ENCODE assay signal across 1 cellular context in genomic region chr7:101218236-101219130, GRCh38.
TF ChIP-seq lines count a peak whose summit lies in the region.

No MANE protein-coding gene starts in this region.

TF ChIP-seq in IMR-90, 13 proteins besides CTCF, POLR2A, EP300 and RAD21:
- TF ChIP-seq BHLHE40 (IDR thresholded peaks at IDR 0.05; ENCODE audit: low read depth, low read length): peak; percentile 28; the same call in 1 of the 2 replicates
- TF ChIP-seq, protein P1, sequence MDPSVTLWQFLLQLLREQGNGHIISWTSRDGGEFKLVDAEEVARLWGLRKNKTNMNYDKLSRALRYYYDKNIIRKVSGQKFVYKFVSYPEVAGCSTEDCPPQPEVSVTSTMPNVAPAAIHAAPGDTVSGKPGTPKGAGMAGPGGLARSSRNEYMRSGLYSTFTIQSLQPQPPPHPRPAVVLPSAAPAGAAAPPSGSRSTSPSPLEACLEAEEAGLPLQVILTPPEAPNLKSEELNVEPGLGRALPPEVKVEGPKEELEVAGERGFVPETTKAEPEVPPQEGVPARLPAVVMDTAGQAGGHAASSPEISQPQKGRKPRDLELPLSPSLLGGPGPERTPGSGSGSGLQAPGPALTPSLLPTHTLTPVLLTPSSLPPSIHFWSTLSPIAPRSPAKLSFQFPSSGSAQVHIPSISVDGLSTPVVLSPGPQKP (IDR thresholded peaks at IDR 0.05; ENCODE audit: borderline replicate concordance, low read depth, low read length): no peak
- peak; percentile 30; the same call in 1 of the 2 replicates for TF ChIP-seq MXI1 (IDR thresholded peaks at IDR 0.05; ENCODE audit: borderline replicate concordance, low read depth, low read length)
